Comparison of ENCODE assay signal across 19 cellular contexts in genomic region chr9:90974643-90975245, GRCh38.
DNase-seq lines count a peak whose midpoint lies in the region; TF ChIP-seq lines count a peak whose summit lies in the region.
"Had no signal": no experiment of that assay in that cellular context is flagged by ENCODE, and none has a peak within 500 bp of the region (broad histone marks: within the 10 kb centered on the region; RNA-seq: fewer than 3 reads in every experiment).

No MANE protein-coding gene starts in this region.

- H3K27ac ChIP-seq in Karpas-422 (ENCODE audit: low read length): no peak overlapping the region
- no peak overlapping the region for H3K27ac ChIP-seq in OCI-LY7 (ENCODE audit: low read depth, low read length, poor library complexity, severe bottlenecking)
- H3K27ac ChIP-seq in esophagus (ENCODE audit: low read depth in 2 of 2, low read length in 1 of 2): peak overlapping the region; percentile 66 to 67

- no peak overlapping the region for H2AFZ ChIP-seq in Karpas-422 (ENCODE audit: low read length)
- H2AFZ ChIP-seq in OCI-LY7 (ENCODE audit: low read length): peak overlapping the region; percentile 32; the same call in 1 of the 2 replicates

- H3K79me2 ChIP-seq in Karpas-422 (ENCODE audit: low read length) (no peaks in the 10 kb centered on the region), OCI-LY7 (ENCODE audit: insufficient read depth, low read depth, low read length) (no peaks in the 10 kb centered on the region)

- CTCF ChIA-PET in OCI-LY7 (lab: Charles Lee; ENCODE audit: unreplicated experiment): no interaction called here

- H3K4me1 ChIP-seq in Karpas-422 (ENCODE audit: low read length) (no peaks in the 10 kb centered on the region), OCI-LY7 (ENCODE audit: insufficient read depth, low read length, poor library complexity, severe bottlenecking) (peaks cover 27% of the 10 kb centered on the region), esophagus (ENCODE audit: control insufficient read depth in 2 of 2, insufficient read depth in 2 of 2, low read length in 1 of 2) (peaks cover 3 to 17% of the 10 kb centered on the region in 2 donors)

- H3K9ac ChIP-seq in Karpas-422 (ENCODE audit: low read length): no peak overlapping the region

- TF ChIP-seq CTCF in OCI-LY7 (conservative IDR thresholded peaks at IDR 0.05; ENCODE audit: low read length): no peak
- TF ChIP-seq CTCF in type B pancreatic cell (conservative IDR thresholded peaks at IDR 0.05): no peak

- no peaks in the 10 kb centered on the region for H3K36me3 Mint-ChIP-seq in type B pancreatic cell
- H3K36me3 Mint-ChIP-seq: CD8-positive, alpha-beta memory T cell had no signal

- peak overlapping the region; percentile 94 for H3K27ac Mint-ChIP-seq in type B pancreatic cell
- H3K27ac Mint-ChIP-seq: T-helper 1 cell treated with Interleukin-12 subunit alpha and Interleukin-12 subunit beta and Interleukin-4 antibody, amounts not matched to agents 30 μg/mL and 1 μg/mL, for 36 hours had no signal

- H3K4me3 Mint-ChIP-seq in type B pancreatic cell: no peak overlapping the region
- H3K4me3 Mint-ChIP-seq: CD8-positive, alpha-beta memory T cell; T-helper 1 cell treated with Interleukin-12 subunit alpha and Interleukin-12 subunit beta and Interleukin-4 antibody, amounts not matched to agents 30 μg/mL and 1 μg/mL, for 36 hours had no signal

- no peaks in the 10 kb centered on the region for H3K27me3 ChIP-seq in Karpas-422 (ENCODE audit: low read length)
- no peaks in the 10 kb centered on the region for H3K27me3 ChIP-seq in esophagus (ENCODE audit: control insufficient read depth in 1 of 2, insufficient read depth in 2 of 2, low read length in 2 of 2)

- H4K20me1 ChIP-seq in Karpas-422 (ENCODE audit: insufficient read depth, low read depth, low read length): no peaks in the 10 kb centered on the region
- no peaks in the 10 kb centered on the region for H4K20me1 ChIP-seq in OCI-LY7 (ENCODE audit: insufficient read depth, low read length)

- H3K9me3 ChIP-seq in Karpas-422 (ENCODE audit: low read length): no peaks in the 10 kb centered on the region
- no peaks in the 10 kb centered on the region for H3K9me3 ChIP-seq in OCI-LY7 (ENCODE audit: low read length)
- H3K9me3 ChIP-seq in esophagus (ENCODE audit: control insufficient read depth in 2 of 2, insufficient read depth in 1 of 2, low read depth in 1 of 2, low read length in 1 of 2): no peaks in the 10 kb centered on the region

- no peak overlapping the region for H3K4me3 ChIP-seq in Karpas-422 (ENCODE audit: low read length)
- no peak overlapping the region for H3K4me3 ChIP-seq in OCI-LY7 (ENCODE audit: low read depth, low read length, poor library complexity, severe bottlenecking)
- no peak overlapping the region for H3K4me3 ChIP-seq in esophagus (ENCODE audit: low read depth in 1 of 2, low read length in 2 of 2)

- peaks cover 3% of the 10 kb centered on the region for H3K9me3 Mint-ChIP-seq in type B pancreatic cell
- H3K9me3 Mint-ChIP-seq: CD8-positive, alpha-beta memory T cell; T-helper 1 cell treated with Interleukin-12 subunit alpha and Interleukin-12 subunit beta and Interleukin-4 antibody, amounts not matched to agents 30 μg/mL and 1 μg/mL, for 36 hours had no signal

- H3K4me2 ChIP-seq in Karpas-422 (ENCODE audit: low read depth, low read length, poor library complexity, severe bottlenecking) (no peak overlapping the region), OCI-LY7 (ENCODE audit: low read length) (no peak overlapping the region)

- BruUV-seq in OCI-LY7 (replicated peaks; lab: Mats Ljungman, UMichigan): no TSS peak

- H3K36me3 ChIP-seq in Karpas-422 (ENCODE audit: insufficient read depth, low read length): no peaks in the 10 kb centered on the region
- no peaks in the 10 kb centered on the region for H3K36me3 ChIP-seq in OCI-LY7 (ENCODE audit: insufficient read depth, low read length)
- no peaks in the 10 kb centered on the region for H3K36me3 ChIP-seq in esophagus (ENCODE audit: control insufficient read depth in 2 of 2, insufficient read depth in 2 of 2, low read length in 1 of 2)

- intact Hi-C loops in OCI-LY7 (cut with micrococcal nuclease; ENCODE audit: unreplicated experiment): no loop called here

- DNase-seq in Karpas-422: peak; percentile 16
- no peak for DNase-seq in OCI-LY7 (ENCODE audit: low spot score)
- DNase-seq in type B pancreatic cell (ENCODE audit: extremely low spot score, unreplicated experiment): no peak
- DNase-seq in NCI-H146 (lab: John Stamatoyannopoulos, UW): no peak
- DNase-seq in activated CD8-positive, alpha-beta memory T cell treated with anti-CD3 and anti-CD28 coated beads, Interleukin-2, amount 50 U/mL, for 48 hours: no peak
- DNase-seq in Kasumi-1 (lab: John Stamatoyannopoulos, UW): no peak
- DNase-seq: CD8-positive, alpha-beta memory T cell; DMS79 treated with DMSO at 0.1 percent for 48 hours; GOT3; NCI-H1092 treated with DMSO at 0.1 percent for 48 hours; NCI-H1694; NCI-H2107; NCI-H226; NCI-H526 treated with DMSO at 0.1 percent for 48 hours; NK-92 treated with Interleukin-12 subunit alpha and Interleukin-12 subunit beta, amount 100 ng/mL, for 24 hours; OCI-M1; SHP77 treated with DMSO at 0.1 percent for 48 hours had no signal

- POLR2A ChIA-PET in OCI-LY7 (lab: Charles Lee): interaction anchor here (1.0 kb wide), 1 partner anchor 59 kb away, joined by 6 read pairs; no protein-coding TSS in a partner anchor

- peaks cover 20% of the 10 kb centered on the region for H3K4me1 Mint-ChIP-seq in type B pancreatic cell (ENCODE audit: unreplicated experiment)

- 76 to 81% methylated on average over 9 of the region's 9 CpGs for WGBS in esophagus, 2 donors

- H3K9me2 ChIP-seq in Karpas-422 (replicated peaks; ENCODE audit: insufficient read depth, low read length) (no peaks in the 10 kb centered on the region), OCI-LY7 (ENCODE audit: insufficient read depth, low read length) (no peaks in the 10 kb centered on the region)

- no peaks in the 10 kb centered on the region for H3K27me3 Mint-ChIP-seq in type B pancreatic cell

Comparison
In these comparisons a context has a peak if more than half of its experiments do, and no peak if none do; other contexts are left out.
1. H3K27ac ChIP-seq: peak in esophagus (2 of 2); none in Karpas-422 (single experiment) and OCI-LY7 (single experiment).